In genomic region chr17:65536573-65537342, GRCh38 we compare ENCODE assay signal across 1 cellular context.
TF ChIP-seq lines count a peak whose summit lies in the region.

No MANE protein-coding gene starts in this region.

TF ChIP-seq in K562, 482 proteins besides CTCF, POLR2A, EP300 and RAD21:
- TF ChIP-seq POLR2AphosphoS5 (IDR thresholded peaks at IDR 0.05; ENCODE audit: control insufficient read depth, insufficient read depth, low read depth, low read length) (no peak), SMARCA5 (IDR thresholded peaks at IDR 0.05) (no peak), ZBTB7A (IDR thresholded peaks at IDR 0.05; ENCODE audit: borderline replicate concordance, control insufficient read depth, low read depth, low read length) (no peak), ZBTB8A (IDR thresholded peaks at IDR 0.05; ENCODE audit: partially characterized antibody) (no peak), FOXK1 (CRISPR knock-in tag; IDR thresholded peaks at IDR 0.05; ENCODE audit: borderline replicate concordance) (no peak), ZFP30 (CRISPR knock-in tag; IDR thresholded peaks at IDR 0.05; ENCODE audit: borderline replicate concordance) (no peak), ESRRB (CRISPR knock-in tag; IDR thresholded peaks at IDR 0.05; ENCODE audit: borderline replicate concordance) (no peak), KLF13 (tag; IDR thresholded peaks at IDR 0.05; ENCODE audit: borderline replicate concordance, low read depth) (no peak), ZNF184 (CRISPR knock-in tag; IDR thresholded peaks at IDR 0.05) (no peak), ATF6 (CRISPR knock-in tag; IDR thresholded peaks at IDR 0.05) (no peak), ZNF764 (CRISPR knock-in tag; IDR thresholded peaks at IDR 0.05; ENCODE audit: low read depth) (no peak), PTBP1 (IDR thresholded peaks at IDR 0.05; ENCODE audit: low read depth, low read length) (no peak), SREBF1 (IDR thresholded peaks at IDR 0.05; ENCODE audit: borderline replicate concordance, low read depth, low read length) (no peak), PURB (CRISPR knock-in tag; IDR thresholded peaks at IDR 0.05; ENCODE audit: low read depth) (no peak), ZNF146 (CRISPR knock-in tag; IDR thresholded peaks at IDR 0.05; ENCODE audit: unreplicated experiment) (no peak), CEBPB (tag; IDR thresholded peaks at IDR 0.05) (no peak), CHD4 (IDR thresholded peaks at IDR 0.05; ENCODE audit: insufficient read depth, insufficient replicate concordance, low read depth, low read length, poor library complexity, severe bottlenecking) (no peak), RNF219 (CRISPR knock-in tag; IDR thresholded peaks at IDR 0.05) (no peak)
